ENCODE assay signal across 22 cellular contexts in genomic region chr13:41552031-41552430, GRCh38.
DNase-seq lines count a peak whose midpoint lies in the region; ATAC-seq and TF ChIP-seq lines count a peak whose summit lies in the region.
"Had no signal": no experiment of that assay in that cellular context is flagged by ENCODE, and none has a peak within 500 bp of the region (broad histone marks: within the 10 kb centered on the region; RNA-seq: fewer than 3 reads in every experiment).

No MANE protein-coding gene starts in this region.

- DNase-seq in NCI-H2171 treated with DMSO at 0.1 percent for 48 hours (lab: John Stamatoyannopoulos, UW) (peak; percentile 62), NCI-H2171 (lab: John Stamatoyannopoulos, UW) (no peak), myocyte (ENCODE audit: low read depth) (peak; percentile 58), GM23248 (no peak), NCI-H2196 treated with DMSO at 0.1 percent for 48 hours (lab: John Stamatoyannopoulos, UW; ENCODE audit: unreplicated experiment) (no peak), NK-92 (lab: John Stamatoyannopoulos, UW; ENCODE audit: unreplicated experiment) (no peak)
- no peak for DNase-seq in activated CD4-positive, alpha-beta T cell treated with anti-CD3 and anti-CD28 coated beads, Interleukin-2, amount 50 U/mL, for 48 hours
- DNase-seq: 8988T; CD4-positive, CD25-positive, alpha-beta regulatory T cell; COR-L47; DMS153; GF-D8; NCI-H1105 treated with DMSO at 0.1 percent for 48 hours; NCI-H1694; NCI-H345; NCI-H526 treated with DMSO at 0.1 percent for 48 hours; NK-92 treated with Interleukin-12 subunit alpha and Interleukin-12 subunit beta, amount 100 ng/mL, for 24 hours; OCI-M1; Right ventricle myocardium superior had no signal

- no peaks in the 10 kb centered on the region for H4K20me1 ChIP-seq in GM23248 (ENCODE audit: insufficient read depth)

- no peaks in the 10 kb centered on the region for H3K79me2 ChIP-seq in GM23248 (ENCODE audit: insufficient read depth)

- no peaks in the 10 kb centered on the region for H3K9me3 ChIP-seq in GM23248 (ENCODE audit: low read depth)

- in situ Hi-C loops in GM23248 (cut with MboI): no loop called here

- H3K27ac ChIP-seq in GM23248: no peak overlapping the region

- H3F3A ChIP-seq in GM23248 (ENCODE audit: insufficient read depth): peaks cover 2% of the 10 kb centered on the region

- no peaks in the 10 kb centered on the region for H3K27me3 ChIP-seq in GM23248 (replicated peaks; ENCODE audit: insufficient read depth)

- H3K4me1 ChIP-seq in GM23248 (ENCODE audit: insufficient read depth): peaks cover 20% of the 10 kb centered on the region

- no peak overlapping the region for H3K4me2 ChIP-seq in GM23248 (ENCODE audit: unreplicated experiment)

- no peaks in the 10 kb centered on the region for H3K36me3 ChIP-seq in GM23248 (ENCODE audit: low read depth)

- no peak overlapping the region for H2AFZ ChIP-seq in GM23248

- peak; percentile 30; the same call in 1 of the 3 replicates for ATAC-seq in SK-N-SH treated with all-trans-retinoic acid at 6 μM for 48 hours
- ATAC-seq: GM12878, K562 had no signal

- H3K4me3 ChIP-seq in GM23248: no peak overlapping the region
- H3K4me3 ChIP-seq: GM12878, K562 had no signal

- H3K9ac ChIP-seq in GM23248: no peak overlapping the region

- 96 to 98% methylated on average over 2 of the region's 2 CpGs for WGBS in GM23248 (ENCODE audit: low coverage in 1 of 2, low lambda C conversion rate in 2 of 2, missing lambda C conversion rate in 2 of 2), 2 experiments

- no peaks in the 10 kb centered on the region; the same call in 1 of the 2 replicates for H3K9me2 ChIP-seq in GM23248 (ENCODE audit: insufficient read depth)

TF ChIP-seq in SK-N-SH treated with all-trans-retinoic acid at 6 μM for 48 hours, 23 proteins besides CTCF, POLR2A, EP300 and RAD21:
- TF ChIP-seq ZC3H10 (CRISPR knock-in tag; IDR thresholded peaks at IDR 0.05) (no peak), ESRRG (CRISPR knock-in tag; IDR thresholded peaks at IDR 0.05) (no peak), TOX (CRISPR knock-in tag; IDR thresholded peaks at IDR 0.05; ENCODE audit: borderline replicate concordance) (no peak), TCF4 (CRISPR knock-in tag; IDR thresholded peaks at IDR 0.05; ENCODE audit: borderline replicate concordance) (no peak), POU6F1 (CRISPR knock-in tag; IDR thresholded peaks at IDR 0.05; ENCODE audit: borderline replicate concordance, low read depth) (no peak), ZNF70 (CRISPR knock-in tag; IDR thresholded peaks at IDR 0.05) (no peak), PPARA (CRISPR knock-in tag; IDR thresholded peaks at IDR 0.05; ENCODE audit: borderline replicate concordance) (no peak), GLIS3 (CRISPR knock-in tag; IDR thresholded peaks at IDR 0.05) (no peak), OSR1 (CRISPR knock-in tag; IDR thresholded peaks at IDR 0.05) (no peak), SNAI2 (CRISPR knock-in tag; IDR thresholded peaks at IDR 0.05) (no peak), ISL1 (CRISPR knock-in tag; IDR thresholded peaks at IDR 0.05) (no peak), PATZ1 (CRISPR knock-in tag; IDR thresholded peaks at IDR 0.05; ENCODE audit: borderline replicate concordance) (no peak), RARB (CRISPR knock-in tag; IDR thresholded peaks at IDR 0.05) (no peak), BACH2 (CRISPR knock-in tag; IDR thresholded peaks at IDR 0.05; ENCODE audit: borderline replicate concordance) (no peak), ARNTL (CRISPR knock-in tag; IDR thresholded peaks at IDR 0.05; ENCODE audit: borderline replicate concordance, low read depth) (no peak), CSRNP3 (CRISPR knock-in tag; IDR thresholded peaks at IDR 0.05) (no peak)

Comparison
In these comparisons a context has a peak if more than half of its experiments do, and no peak if none do; other contexts are left out.
1. DNase-seq: peak in NCI-H2171 treated with DMSO at 0.1 percent for 48 hours (single experiment) and myocyte (single experiment); none in NCI-H2171 (single experiment), GM23248 (single experiment), NCI-H2196 treated with DMSO at 0.1 percent for 48 hours (single experiment), NK-92 (single experiment) and activated CD4-positive, alpha-beta T cell treated with anti-CD3 and anti-CD28 coated beads, Interleukin-2, amount 50 U/mL, for 48 hours (0 of 2).